ENCODE assay signal across 1 cellular context in the genomic region with DNA sequence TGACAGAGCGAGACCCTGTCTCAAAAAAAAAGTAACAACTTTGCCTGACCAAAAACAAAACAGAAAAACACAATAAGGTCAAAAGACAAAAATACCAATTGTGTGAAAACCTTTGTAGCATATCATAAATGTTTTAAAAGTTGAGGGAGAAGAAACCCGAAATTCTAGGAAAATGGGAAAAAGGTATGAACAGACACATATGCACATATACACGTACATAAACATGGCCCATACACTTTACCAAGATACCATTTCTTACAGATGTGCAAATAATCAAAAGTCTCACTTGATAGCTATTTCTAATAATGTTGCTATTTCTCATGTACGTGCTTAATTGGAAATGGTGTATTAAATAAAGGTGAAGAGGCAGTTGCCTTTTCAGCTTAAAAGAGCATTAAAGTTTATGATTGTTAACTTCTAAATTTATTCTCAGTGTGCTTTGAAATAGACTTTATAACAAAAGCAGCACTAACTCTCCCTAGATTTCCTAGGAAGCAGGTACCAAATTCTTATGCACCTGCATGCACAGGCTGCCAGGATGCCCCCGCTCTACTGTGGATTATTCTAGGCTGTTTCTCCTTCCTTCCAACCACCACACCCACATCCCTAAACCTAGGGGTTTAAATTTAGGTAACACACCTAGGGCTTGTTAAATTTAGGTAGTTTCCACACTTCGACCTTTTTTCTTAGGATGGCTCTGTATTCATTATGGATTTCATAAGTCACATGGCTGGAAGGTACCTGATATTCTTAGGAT.
TF ChIP-seq lines count a peak whose summit lies in the region.

No MANE protein-coding gene starts in this region.

TF ChIP-seq in K562, 482 proteins besides CTCF, POLR2A, EP300 and RAD21:
- TF ChIP-seq ILK (tag; IDR thresholded peaks at IDR 0.05; ENCODE audit: borderline replicate concordance, low read depth) = no peak
- TF ChIP-seq, protein P1, sequence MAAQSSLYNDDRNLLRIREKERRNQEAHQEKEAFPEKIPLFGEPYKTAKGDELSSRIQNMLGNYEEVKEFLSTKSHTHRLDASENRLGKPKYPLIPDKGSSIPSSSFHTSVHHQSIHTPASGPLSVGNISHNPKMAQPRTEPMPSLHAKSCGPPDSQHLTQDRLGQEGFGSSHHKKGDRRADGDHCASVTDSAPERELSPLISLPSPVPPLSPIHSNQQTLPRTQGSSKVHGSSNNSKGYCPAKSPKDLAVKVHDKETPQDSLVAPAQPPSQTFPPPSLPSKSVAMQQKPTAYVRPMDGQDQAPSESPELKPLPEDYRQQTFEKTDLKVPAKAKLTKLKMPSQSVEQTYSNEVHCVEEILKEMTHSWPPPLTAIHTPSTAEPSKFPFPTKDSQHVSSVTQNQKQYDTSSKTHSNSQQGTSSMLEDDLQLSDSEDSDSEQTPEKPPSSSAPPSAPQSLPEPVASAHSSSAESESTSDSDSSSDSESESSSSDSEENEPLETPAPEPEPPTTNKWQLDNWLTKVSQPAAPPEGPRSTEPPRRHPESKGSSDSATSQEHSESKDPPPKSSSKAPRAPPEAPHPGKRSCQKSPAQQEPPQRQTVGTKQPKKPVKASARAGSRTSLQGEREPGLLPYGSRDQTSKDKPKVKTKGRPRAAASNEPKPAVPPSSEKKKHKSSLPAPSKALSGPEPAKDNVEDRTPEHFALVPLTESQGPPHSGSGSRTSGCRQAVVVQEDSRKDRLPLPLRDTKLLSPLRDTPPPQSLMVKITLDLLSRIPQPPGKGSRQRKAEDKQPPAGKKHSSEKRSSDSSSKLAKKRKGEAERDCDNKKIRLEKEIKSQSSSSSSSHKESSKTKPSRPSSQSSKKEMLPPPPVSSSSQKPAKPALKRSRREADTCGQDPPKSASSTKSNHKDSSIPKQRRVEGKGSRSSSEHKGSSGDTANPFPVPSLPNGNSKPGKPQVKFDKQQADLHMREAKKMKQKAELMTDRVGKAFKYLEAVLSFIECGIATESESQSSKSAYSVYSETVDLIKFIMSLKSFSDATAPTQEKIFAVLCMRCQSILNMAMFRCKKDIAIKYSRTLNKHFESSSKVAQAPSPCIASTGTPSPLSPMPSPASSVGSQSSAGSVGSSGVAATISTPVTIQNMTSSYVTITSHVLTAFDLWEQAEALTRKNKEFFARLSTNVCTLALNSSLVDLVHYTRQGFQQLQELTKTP (IDR thresholded peaks at IDR 0.05; ENCODE audit: low read depth in 1 of 2, partially characterized antibody in 2 of 2) = peak in 1 of 2 experiments; percentile 94
